8 cellular contexts compared by ENCODE assay signal in genomic region chr6:149190228-149190831, GRCh38.
DNase-seq lines count a peak whose midpoint lies in the region; ATAC-seq, FAIRE-seq and TF ChIP-seq lines count a peak whose summit lies in the region.

No MANE protein-coding gene starts in this region.

- H3K4me3 Mint-ChIP-seq in astrocyte (ENCODE audit: unreplicated experiment), result no peak overlapping the region
- peak overlapping the region in 3 of 10 donors; percentile 9 to 37 (median 24) for H3K4me3 Mint-ChIP-seq in naive thymus-derived CD8-positive, alpha-beta T cell

- H2AFZ ChIP-seq in astrocyte (ENCODE audit: low read depth, low read length), result no peak overlapping the region
- H2AFZ ChIP-seq in PC-9, result no peak overlapping the region

- H3K9me3 ChIP-seq in RWPE2 (ENCODE audit: severe bottlenecking) (no peaks in the 10 kb centered on the region), astrocyte (ENCODE audit: insufficient read depth, low read depth, low read length) (no peaks in the 10 kb centered on the region), PC-9 (ENCODE audit: insufficient read depth, low read depth) (no peaks in the 10 kb centered on the region; the same call in 1 of the 2 replicates)

- no peak overlapping the region for H3K9ac ChIP-seq in astrocyte (ENCODE audit: low read length)

- H3K36me3 ChIP-seq in RWPE2 (ENCODE audit: low read depth) (no peaks in the 10 kb centered on the region), astrocyte (ENCODE audit: insufficient read depth, low read length) (no peaks in the 10 kb centered on the region), PC-9 (ENCODE audit: low read depth) (no peaks in the 10 kb centered on the region)

- H3K4me2 ChIP-seq in astrocyte (ENCODE audit: low read length) (no peak overlapping the region), PC-9 (no peak overlapping the region)

- H3K4me1 ChIP-seq in RWPE2 (ENCODE audit: insufficient read depth, poor library complexity, severe bottlenecking) (no peaks in the 10 kb centered on the region), astrocyte (ENCODE audit: insufficient read depth, low read length) (no peaks in the 10 kb centered on the region), PC-9 (replicated peaks; ENCODE audit: insufficient read depth) (no peaks in the 10 kb centered on the region)

- H3K9me3 Mint-ChIP-seq in astrocyte (ENCODE audit: unreplicated experiment), result peaks cover 19% of the 10 kb centered on the region
- peaks cover 0 to 36% (median 9%) of the 10 kb centered on the region in 9 donors for H3K9me3 Mint-ChIP-seq in naive thymus-derived CD8-positive, alpha-beta T cell

- H3K4me3 ChIP-seq in RWPE2 (ENCODE audit: severe bottlenecking) (no peak overlapping the region), astrocyte (ENCODE audit: insufficient read depth, low read depth, low read length) (no peak overlapping the region), PC-9 (no peak overlapping the region)

- peaks cover 3% of the 10 kb centered on the region for H3K36me3 Mint-ChIP-seq in astrocyte (ENCODE audit: low read depth, unreplicated experiment)
- peaks cover 0 to 15% (median 3%) of the 10 kb centered on the region in 3 donors for H3K36me3 Mint-ChIP-seq in naive thymus-derived CD8-positive, alpha-beta T cell

- H3K79me2 ChIP-seq in astrocyte (ENCODE audit: insufficient read depth, low read length), result no peaks in the 10 kb centered on the region
- no peaks in the 10 kb centered on the region for H3K79me2 ChIP-seq in PC-9 (ENCODE audit: low read depth)

- POLR2A ChIA-PET in naive thymus-derived CD8-positive, alpha-beta T cell (lab: Charles Lee), result no interaction called here
- POLR2A ChIA-PET in PC-9 (lab: Charles Lee; ENCODE audit: unreplicated experiment), result no interaction called here

- CTCF ChIA-PET in PC-9 (lab: Charles Lee), result no interaction called here

- H3K27ac ChIP-seq in RWPE2 (ENCODE audit: poor library complexity, severe bottlenecking) (no peak overlapping the region), astrocyte (ENCODE audit: low read depth, low read length) (no peak overlapping the region), PC-9 (no peak overlapping the region)

- TF ChIP-seq CTCF in RWPE2 (IDR thresholded peaks at IDR 0.05; ENCODE audit: poor library complexity, severe bottlenecking) (peak; percentile 33), astrocyte (IDR thresholded peaks at IDR 0.05; ENCODE audit: insufficient read depth, low read depth, low read length) (no peak), PC-9 (conservative IDR thresholded peaks at IDR 0.05) (no peak)

- H3K27me3 Mint-ChIP-seq in astrocyte (ENCODE audit: low read depth, unreplicated experiment), result no peaks in the 10 kb centered on the region
- H3K27me3 Mint-ChIP-seq in naive thymus-derived CD8-positive, alpha-beta T cell, result no peaks in the 10 kb centered on the region

- peak; percentile 20 for DNase-seq in NCI-H82 (lab: John Stamatoyannopoulos, UW)
- DNase-seq in NCI-H82 treated with DMSO at 0.1 percent for 48 hours (lab: John Stamatoyannopoulos, UW; ENCODE audit: unreplicated experiment), result no peak
- DNase-seq in RWPE2 (ENCODE audit: low spot score), result no peak
- peak; percentile 12 for DNase-seq in astrocyte (ENCODE audit: low read depth)
- DNase-seq in naive thymus-derived CD8-positive, alpha-beta T cell, result peak in 7 of 10 donors; percentile 16 to 70 (median 36)
- no peak for DNase-seq in NCI-H1930 (lab: John Stamatoyannopoulos, UW)
- no peak for DNase-seq in PC-9

- H4K20me1 ChIP-seq in astrocyte (ENCODE audit: insufficient read depth, low read length), result no peaks in the 10 kb centered on the region
- H4K20me1 ChIP-seq in PC-9 (ENCODE audit: insufficient read depth), result no peaks in the 10 kb centered on the region

- intact Hi-C loops in PC-9 (cut with micrococcal nuclease; ENCODE audit: unreplicated experiment), result no loop called here

- H3K27me3 ChIP-seq in RWPE2 (ENCODE audit: insufficient read depth, poor library complexity, severe bottlenecking) (no peaks in the 10 kb centered on the region), astrocyte (ENCODE audit: insufficient read depth, low read length) (no peaks in the 10 kb centered on the region), PC-9 (ENCODE audit: insufficient read depth, low read depth) (no peaks in the 10 kb centered on the region)

- peaks cover 5% of the 10 kb centered on the region; the same call in 1 of the 2 replicates for H3F3A ChIP-seq in PC-9 (ENCODE audit: insufficient read depth, low read depth)

- no peaks in the 10 kb centered on the region; the same call in 1 of the 2 replicates for H3K9me2 ChIP-seq in PC-9 (ENCODE audit: insufficient read depth)

- no peak for FAIRE-seq in astrocyte (lab: Jason Lieb, UNC)

- peak; percentile 40; the same call in 1 of the 3 replicates for ATAC-seq in RWPE2 (ENCODE audit: low read depth)
- ATAC-seq in naive thymus-derived CD8-positive, alpha-beta T cell, result peak; percentile 39 to 58
- no peak for ATAC-seq in GM21723 (IDR thresholded peaks at IDR 0.05; ENCODE audit: unreplicated experiment)

- no TSS peak for BruUV-seq in PC-9 (replicated peaks; lab: Mats Ljungman, UMichigan)

- H3K27ac Mint-ChIP-seq in astrocyte (ENCODE audit: unreplicated experiment), result no peak overlapping the region
- H3K27ac Mint-ChIP-seq in naive thymus-derived CD8-positive, alpha-beta T cell, result peak overlapping the region in 7 of 10 donors; percentile 2 to 90 (median 31)

- no peaks in the 10 kb centered on the region for H3K4me1 Mint-ChIP-seq in astrocyte (ENCODE audit: low read depth, unreplicated experiment)
- H3K4me1 Mint-ChIP-seq in naive thymus-derived CD8-positive, alpha-beta T cell, result peaks cover 14 to 22% (median 16%) of the 10 kb centered on the region in 4 donors

Comparison
In these comparisons a context has a peak if more than half of its experiments do, and no peak if none do; other contexts are left out.
1. DNase-seq: peak in NCI-H82 (single experiment), astrocyte (single experiment) and naive thymus-derived CD8-positive, alpha-beta T cell (7 of 10); none in NCI-H82 treated with DMSO at 0.1 percent for 48 hours (single experiment), RWPE2 (single experiment), NCI-H1930 (0 of 2) and PC-9 (0 of 2).